ENCODE assay signal across 21 cellular contexts in the genomic region with DNA sequence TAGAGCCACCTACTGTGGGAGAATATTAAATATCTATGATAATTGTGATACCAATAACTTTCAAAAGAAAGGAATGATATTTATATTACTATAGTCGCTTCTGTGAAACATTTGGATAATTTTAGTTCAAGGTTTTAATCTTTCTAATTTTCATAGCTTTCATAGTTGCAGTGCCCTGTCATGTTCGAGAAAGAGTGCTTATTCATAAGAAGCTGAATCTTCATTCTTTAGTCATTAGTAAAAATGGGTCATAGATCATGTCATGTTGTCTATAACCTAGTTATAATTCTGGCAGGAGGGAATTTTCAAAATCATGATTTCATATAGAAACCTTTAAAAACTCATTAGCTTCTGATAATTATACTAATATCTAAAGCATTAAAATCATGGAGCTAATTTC.
"Had no signal": no experiment of that assay in that cellular context is flagged by ENCODE, and none has a peak within 500 bp of the region (broad histone marks: within the 10 kb centered on the region; RNA-seq: fewer than 3 reads in every experiment).

No MANE protein-coding gene starts in this region.

- H3K4me1 ChIP-seq: testis, transverse colon had no signal

- H3K4me3 ChIP-seq: ascending aorta, coronary artery, left ventricle myocardium inferior, lung, ovary, testis, transverse colon had no signal

- H3K36me3 ChIP-seq: ascending aorta, left ventricle myocardium inferior, neutrophil, ovary, transverse colon had no signal

- H3K27me3 ChIP-seq: ascending aorta, neutrophil, ovary, testis, transverse colon had no signal

- H3K27ac ChIP-seq: ascending aorta, coronary artery, left ventricle myocardium inferior, neutrophil, ovary, testis, transverse colon had no signal

- H3K9me3 ChIP-seq: ascending aorta, left ventricle myocardium inferior, neutrophil, ovary, testis, transverse colon had no signal

- DNase-seq: activated CD4-positive, alpha-beta T cell treated with anti-CD3 and anti-CD28 coated beads for 4 hours; activated CD4-positive, alpha-beta T cell treated with anti-CD3 and anti-CD28 coated beads, Interleukin-2, amount 50 U/mL, for 4 hours; activated CD4-positive, CD25-positive, alpha-beta regulatory T cell; activated naive CD4-positive, alpha-beta T cell treated with Interleukin-2 at 50 U/mL for 16 hours; activated naive CD8-positive, alpha-beta T cell treated with anti-CD3 and anti-CD28 coated beads for 36 hours; activated T-cell treated with anti-CD3 and anti-CD28 coated beads for 4 hours; activated T-cell treated with anti-CD3 and anti-CD28 coated beads, Interleukin-2, amount 50 U/mL, for 72 hours; islet precursor cell; left ventricle myocardium inferior; nephron progenitor cell; ovary; retina; small intestine; stimulated activated CD4-positive, alpha-beta T cell treated with anti-CD3 and anti-CD28 coated beads, Interleukin-2, amount 100 ng/mL, for 24 hours; stimulated activated naive B cell treated with anti-CD40 and anti-IgM and Interleukin-4, amounts not matched to agents 10 μg/mL and 1 μg/mL and 100 μg/mL, for 72 hours; testis; transverse colon had no signal
